ENCODE assay signal across 9 cellular contexts in genomic region chr14:99595034-99595433, GRCh38.
DNase-seq lines count a peak whose midpoint lies in the region; ATAC-seq lines count a peak whose summit lies in the region.
"Had no signal": no experiment of that assay in that cellular context is flagged by ENCODE, and none has a peak within 500 bp of the region (broad histone marks: within the 10 kb centered on the region; RNA-seq: fewer than 3 reads in every experiment).

No MANE protein-coding gene starts in this region.

- H3K36me3 ChIP-seq in BLaER1 treated with 17β-estradiol and CSF1 and Interleukin-3, amounts not matched to agents 10 nM and 100 nM: no peaks in the 10 kb centered on the region; a peak in 1 of 22 replicates

- ATAC-seq in GM19467 (IDR thresholded peaks at IDR 0.05; ENCODE audit: unreplicated experiment): peak; percentile 86
- ATAC-seq in HG03457 (IDR thresholded peaks at IDR 0.05; ENCODE audit: unreplicated experiment): peak; percentile 83

- peaks cover 0 to 63% (median 4%) of the 10 kb centered on the region in 11 experiments; a peak in 9 of 22 replicates for H4K20me1 ChIP-seq in BLaER1 treated with 17β-estradiol and CSF1 and Interleukin-3, amounts not matched to agents 10 nM and 100 nM

- no peaks in the 10 kb centered on the region for H3K36me3 Mint-ChIP-seq in activated naive CD4-positive, alpha-beta T cell treated with anti-CD3 and anti-CD28 coated beads, Interleukin-2, amount 50 U/mL, for 24 hours
- H3K36me3 Mint-ChIP-seq: CD14-positive monocyte had no signal

- peaks cover 18% of the 10 kb centered on the region for H3K4me1 Mint-ChIP-seq in activated naive CD4-positive, alpha-beta T cell treated with anti-CD3 and anti-CD28 coated beads, Interleukin-2, amount 50 U/mL, for 24 hours
- H3K4me1 Mint-ChIP-seq: CD14-positive monocyte had no signal

- H3K4me2 ChIP-seq in BLaER1 treated with 17β-estradiol and CSF1 and Interleukin-3, amounts not matched to agents 10 nM and 100 nM: peak overlapping the region; percentile 74 to 100 (median 91)

- no peak for DNase-seq in kidney glomerular epithelial cell (lab: John Stamatoyannopoulos, UW)
- DNase-seq in NCI-H146 (lab: John Stamatoyannopoulos, UW): no peak
- DNase-seq in 8988T: no peak
- no peak for DNase-seq in COLO829 (ENCODE audit: low spot score)

- peak overlapping the region in 1 of 10 experiments; percentile 32; a peak in 2 of 20 replicates for H3K4me3 ChIP-seq in BLaER1 treated with 17β-estradiol and CSF1 and Interleukin-3, amounts not matched to agents 10 nM and 100 nM

- H3K27ac ChIP-seq in BLaER1 treated with 17β-estradiol and CSF1 and Interleukin-3, amounts not matched to agents 10 nM and 100 nM: peak overlapping the region in 9 of 11 experiments; percentile 56 to 82 (median 75); a peak in 18 of 22 replicates

- no peaks in the 10 kb centered on the region for H3K9me3 Mint-ChIP-seq in activated naive CD4-positive, alpha-beta T cell treated with anti-CD3 and anti-CD28 coated beads, Interleukin-2, amount 50 U/mL, for 24 hours
- H3K9me3 Mint-ChIP-seq: CD14-positive monocyte had no signal

- no peaks in the 10 kb centered on the region for H3K27me3 Mint-ChIP-seq in activated naive CD4-positive, alpha-beta T cell treated with anti-CD3 and anti-CD28 coated beads, Interleukin-2, amount 50 U/mL, for 24 hours

- peak overlapping the region; percentile 13 for H3K27ac Mint-ChIP-seq in activated naive CD4-positive, alpha-beta T cell treated with anti-CD3 and anti-CD28 coated beads, Interleukin-2, amount 50 U/mL, for 24 hours

- H3K9ac ChIP-seq in BLaER1 treated with 17β-estradiol and CSF1 and Interleukin-3, amounts not matched to agents 10 nM and 100 nM: peak overlapping the region in 5 of 11 experiments; percentile 35 to 70 (median 66); a peak in 11 of 22 replicates

- H3K4me1 ChIP-seq in BLaER1 treated with 17β-estradiol and CSF1 and Interleukin-3, amounts not matched to agents 10 nM and 100 nM: peaks cover 41 to 98% (median 93%) of the 10 kb centered on the region in 10 experiments

- H3K27me3 ChIP-seq in BLaER1 treated with 17β-estradiol and CSF1 and Interleukin-3, amounts not matched to agents 10 nM and 100 nM: no peaks in the 10 kb centered on the region

- peak overlapping the region; percentile 40 for H3K4me3 Mint-ChIP-seq in activated naive CD4-positive, alpha-beta T cell treated with anti-CD3 and anti-CD28 coated beads, Interleukin-2, amount 50 U/mL, for 24 hours
- H3K4me3 Mint-ChIP-seq: CD14-positive monocyte had no signal

- H3K9me3 ChIP-seq in BLaER1 treated with 17β-estradiol and CSF1 and Interleukin-3, amounts not matched to agents 10 nM and 100 nM (replicated peaks in 1 of 11): no peaks in the 10 kb centered on the region
